Comparison of ENCODE assay signal across 36 cellular contexts in genomic region chr10:118764195-118764594, GRCh38.
"Had no signal": no experiment of that assay in that cellular context is flagged by ENCODE, and none has a peak within 500 bp of the region (broad histone marks: within the 10 kb centered on the region; RNA-seq: fewer than 3 reads in every experiment).

No MANE protein-coding gene starts in this region.

- H3K4me2 ChIP-seq: hepatocyte had no signal

- H3K4me3 ChIP-seq: hepatocyte, pancreas, prostate gland, sigmoid colon, suprapubic skin, tibial nerve had no signal

- ATAC-seq: activated CD4-positive, CD25-positive, alpha-beta regulatory T cell treated with anti-CD3 and anti-CD28 coated beads, Interleukin-2, amount 50 U/mL, for 24 hours; esophagus mucosa; left cardiac atrium; naive thymus-derived CD4-positive, alpha-beta T cell had no signal

- H2AFZ ChIP-seq: hepatocyte had no signal

- H3K4me1 Mint-ChIP-seq: activated naive CD4-positive, alpha-beta T cell treated with anti-CD3 and anti-CD28 coated beads, Interleukin-2, amount 10 ng/mL, durations not matched to agents 7 days and 5 days; naive thymus-derived CD4-positive, alpha-beta T cell; neural crest cell had no signal

- DNase-seq: activated CD4-positive, alpha-beta T cell treated with anti-CD3 and anti-CD28 coated beads for 48 hours; activated CD4-positive, alpha-beta T cell treated with anti-CD3 and anti-CD28 coated beads, Interleukin-2, amount 50 U/mL, for 48 hours; activated CD8-positive, alpha-beta memory T cell treated with anti-CD3 and anti-CD28 coated beads, Interleukin-2, amount 50 U/mL, for 4 hours; activated effector memory CD4-positive, alpha-beta T cell treated with anti-CD3 and anti-CD28 coated beads, Interleukin-2, amount 50 U/mL, for 16 hours; activated naive CD4-positive, alpha-beta T cell treated with anti-CD3 and anti-CD28 coated beads, Interleukin-2, amount 10 ng/mL, durations not matched to agents 7 days and 5 days; activated T-cell treated with anti-CD3 and anti-CD28 coated beads, Interleukin-2, amount 50 U/mL, for 1 hour; amniotic stem cell; brain microvascular endothelial cell; caudate nucleus; endodermal cell; glutamatergic neuron; islet precursor cell; left cardiac atrium; mammary epithelial cell; midbrain; naive thymus-derived CD4-positive, alpha-beta T cell; nucleus accumbens; pancreas; retina; sigmoid colon; small intestine; stimulated activated CD4-positive, alpha-beta T cell treated with anti-CD3 and anti-CD28 coated beads, Interleukin-1b, Interleukin-23, amount 100 ng/mL, for 48 hours; stimulated activated CD4-positive, alpha-beta T cell treated with anti-CD3 and anti-CD28 coated beads, Interleukin-4, amount 100 ng/mL, for 4 hours; stimulated activated CD8-positive, alpha-beta memory T cell treated with anti-CD3 and anti-CD28 coated beads, Interleukin-4, amount 100 ng/mL, for 48 hours; stimulated activated naive CD4-positive, alpha-beta T cell; T1000; WERI-Rb-1 had no signal

- H3K4me3 Mint-ChIP-seq: activated naive CD4-positive, alpha-beta T cell treated with anti-CD3 and anti-CD28 coated beads, Interleukin-2, amount 10 ng/mL, durations not matched to agents 7 days and 5 days; activated T-helper 1 cell treated with anti-CD3 and anti-CD28 coated beads, Interleukin-12 subunit alpha, Interleukin-12 subunit beta, Interleukin-2, Interleukin-4 antibody, amounts not matched to agents 30 ng/mL and 10 ng/mL and 1 ng/mL, durations not matched to agents 14 hours and 24 hours and 36 hours; endodermal cell; naive thymus-derived CD4-positive, alpha-beta T cell; neural crest cell; T-helper 1 cell treated with Interleukin-12 subunit alpha and Interleukin-12 subunit beta and Interleukin-4 antibody, amounts not matched to agents 30 μg/mL and 1 μg/mL, for 36 hours had no signal

- H3K4me1 ChIP-seq: pancreas, prostate gland, sigmoid colon, suprapubic skin, tibial nerve had no signal

- H3K9me3 ChIP-seq: pancreas, prostate gland, sigmoid colon, suprapubic skin, tibial nerve had no signal

- H3K9me3 Mint-ChIP-seq: activated naive CD4-positive, alpha-beta T cell treated with anti-CD3 and anti-CD28 coated beads, Interleukin-2, amount 10 ng/mL, durations not matched to agents 7 days and 5 days; activated T-helper 1 cell treated with anti-CD3 and anti-CD28 coated beads, Interleukin-12 subunit alpha, Interleukin-12 subunit beta, Interleukin-2, Interleukin-4 antibody, amounts not matched to agents 30 ng/mL and 10 ng/mL and 1 ng/mL, durations not matched to agents 14 hours and 24 hours and 36 hours; naive thymus-derived CD4-positive, alpha-beta T cell; neural crest cell; T-helper 1 cell treated with Interleukin-12 subunit alpha and Interleukin-12 subunit beta and Interleukin-4 antibody, amounts not matched to agents 30 μg/mL and 1 μg/mL, for 36 hours had no signal

- H3K27ac Mint-ChIP-seq: activated naive CD4-positive, alpha-beta T cell treated with anti-CD3 and anti-CD28 coated beads, Interleukin-2, amount 10 ng/mL, durations not matched to agents 7 days and 5 days; activated T-helper 1 cell treated with anti-CD3 and anti-CD28 coated beads, Interleukin-12 subunit alpha, Interleukin-12 subunit beta, Interleukin-2, Interleukin-4 antibody, amounts not matched to agents 30 ng/mL and 10 ng/mL and 1 ng/mL, durations not matched to agents 14 hours and 24 hours and 36 hours; endodermal cell; naive thymus-derived CD4-positive, alpha-beta T cell; T-helper 1 cell treated with Interleukin-12 subunit alpha and Interleukin-12 subunit beta and Interleukin-4 antibody, amounts not matched to agents 30 μg/mL and 1 μg/mL, for 36 hours had no signal

- H3K27ac ChIP-seq: brain microvascular endothelial cell, hepatocyte, pancreas, prostate gland, sigmoid colon, suprapubic skin, tibial nerve, WERI-Rb-1 had no signal

- H3K79me2 ChIP-seq: hepatocyte had no signal

- H3K36me3 Mint-ChIP-seq: activated naive CD4-positive, alpha-beta T cell treated with anti-CD3 and anti-CD28 coated beads, Interleukin-2, amount 10 ng/mL, durations not matched to agents 7 days and 5 days; naive thymus-derived CD4-positive, alpha-beta T cell had no signal

- H3K36me3 ChIP-seq: brain microvascular endothelial cell, pancreas, prostate gland, sigmoid colon, suprapubic skin, tibial nerve, WERI-Rb-1 had no signal

- H3K27me3 ChIP-seq: brain microvascular endothelial cell, hepatocyte, pancreas, sigmoid colon, suprapubic skin, tibial nerve had no signal
